ENCODE assay signal across 11 cellular contexts in genomic region chr1:205294914-205295310, GRCh38. TPM values are rescaled to one million over a fixed set of nuclear protein-coding genes. Genes with fewer than 3 reads are reported as not detected.
A peak's percentile ranks its signal among the peaks of the same experiment; 100 is the strongest.
DNase-seq lines count a peak whose midpoint lies in the region; ATAC-seq and TF ChIP-seq lines count a peak whose summit lies in the region.
"Had no signal": no experiment of that assay in that cellular context is flagged by ENCODE, and none has a peak within 500 bp of the region (broad histone marks: within the 10 kb centered on the region; RNA-seq: fewer than 3 reads in every experiment).

No MANE protein-coding gene starts in this region.

- H3K4me3 ChIP-seq in iPS DF 6.9 (ENCODE audit: low read length) (no peak overlapping the region), sigmoid colon (no peak overlapping the region)

- no peak for TF ChIP-seq EP300 in sigmoid colon (IDR thresholded peaks at IDR 0.05)

- no peak for TF ChIP-seq CTCF in sigmoid colon (IDR thresholded peaks at IDR 0.05)

- H3K27me3 ChIP-seq in iPS DF 6.9 (ENCODE audit: control insufficient read depth, insufficient read depth, low read length) (no peaks in the 10 kb centered on the region), sigmoid colon (no peaks in the 10 kb centered on the region)

- H3K4me1 ChIP-seq in iPS DF 6.9 (ENCODE audit: control insufficient read depth, insufficient read depth, low read length), result peaks cover 19% of the 10 kb centered on the region
- peaks cover 0 to 26% (median 15%) of the 10 kb centered on the region in 4 donors for H3K4me1 ChIP-seq in sigmoid colon

- no CpG with 5 or more reads among the region's 5 CpGs for WGBS in iPS DF 6.9 (ENCODE audit: insufficient coverage, insufficient read length)
- whole genome bisulfite sequencing in sigmoid colon, 2 donors, result 85 to 92% methylated on average over 5 of the region's 5 CpGs

- H3K9me3 ChIP-seq in iPS DF 6.9 (ENCODE audit: control insufficient read depth, insufficient read depth, low read length) (no peaks in the 10 kb centered on the region), sigmoid colon (no peaks in the 10 kb centered on the region)

- intact Hi-C loops in sigmoid colon (cut with DNase I), result no loop called here

- H3K27ac ChIP-seq in iPS DF 6.9 (ENCODE audit: low read length) (peak overlapping the region; percentile 52), sigmoid colon (peak overlapping the region; percentile 9 to 55 (median 18))

- TF ChIP-seq POLR2A in sigmoid colon (IDR thresholded peaks at IDR 0.05), result no peak

- ATAC-seq in SK-N-SH treated with all-trans-retinoic acid at 6 μM for 48 hours, result peak; percentile 2
- ATAC-seq in HG02870 (IDR thresholded peaks at IDR 0.05; ENCODE audit: unreplicated experiment), result no peak
- ATAC-seq in GM18867 (IDR thresholded peaks at IDR 0.05; ENCODE audit: unreplicated experiment), result no peak

- H3K36me3 ChIP-seq in iPS DF 6.9 (ENCODE audit: control insufficient read depth, insufficient read depth, low read length), result no peaks in the 10 kb centered on the region
- H3K36me3 ChIP-seq in sigmoid colon, result no peaks in the 10 kb centered on the region

- DNase-seq in EL (peak; percentile 35), iPS DF 6.9 (ENCODE audit: low read depth, low spot score) (no peak), sigmoid colon (no peak), DMS153 treated with DMSO at 0.1 percent for 48 hours (lab: John Stamatoyannopoulos, UW; ENCODE audit: unreplicated experiment) (no peak)
- no peak for DNase-seq in stimulated activated CD8-positive, alpha-beta memory T cell treated with anti-CD3 and anti-CD28 coated beads, Interleukin-4, amount 100 ng/mL, for 48 hours
- DNase-seq: caudate nucleus, NCI-H1048, NCI-H774 had no signal

TF ChIP-seq in SK-N-SH treated with all-trans-retinoic acid at 6 μM for 48 hours, 23 proteins besides CTCF, POLR2A, EP300 and RAD21:
- TF ChIP-seq BACH2 (CRISPR knock-in tag; IDR thresholded peaks at IDR 0.05; ENCODE audit: borderline replicate concordance) (no peak), POU6F1 (CRISPR knock-in tag; IDR thresholded peaks at IDR 0.05; ENCODE audit: borderline replicate concordance, low read depth) (no peak), CSRNP3 (CRISPR knock-in tag; IDR thresholded peaks at IDR 0.05) (no peak), CREB5 (CRISPR knock-in tag; IDR thresholded peaks at IDR 0.05; ENCODE audit: low read depth) (no peak), TOX (CRISPR knock-in tag; IDR thresholded peaks at IDR 0.05; ENCODE audit: borderline replicate concordance) (no peak), PATZ1 (CRISPR knock-in tag; IDR thresholded peaks at IDR 0.05; ENCODE audit: borderline replicate concordance) (no peak), ARNTL (CRISPR knock-in tag; IDR thresholded peaks at IDR 0.05; ENCODE audit: borderline replicate concordance, low read depth) (no peak), ZFP30 (CRISPR knock-in tag; IDR thresholded peaks at IDR 0.05) (no peak), ZNF565 (CRISPR knock-in tag; conservative IDR thresholded peaks at IDR 0.05; ENCODE audit: low read depth) (no peak), ZNF8 (CRISPR knock-in tag; IDR thresholded peaks at IDR 0.05) (no peak), SNAI2 (CRISPR knock-in tag; IDR thresholded peaks at IDR 0.05) (no peak)

RNA-seq across cellular contexts. Expression of gene NUAK2, which starts 26.6 kb away (rescaled TPM):
- total RNA-seq in sigmoid colon, result 1 to 10 TPM in 1 of 4 donors, under 1 TPM in 3; 0.28 to 1.5 (median 0.69) TPM
- 10 to 100 TPM; 13.9 to 15.0 (median 14.3) TPM for polyA plus RNA-seq in sigmoid colon
